In genomic region chr10:25174461-25175230, GRCh38 we compare ENCODE assay signal across 1 cellular context.
A peak's percentile ranks its signal among the peaks of the same experiment; 100 is the strongest.
TF ChIP-seq lines count a peak whose summit lies in the region.

Gene GPR158 (plus strand): TSS chr10:25175001. CDS start chr10:25175421, 420 bp downstream.

TF ChIP-seq in SK-N-SH, 30 proteins besides CTCF, POLR2A, EP300 and RAD21 (continued from another document):
- TF ChIP-seq REST (IDR thresholded peaks at IDR 0.05; ENCODE audit: low read depth, low read length) = peak; percentile 100
